In genomic region chr14:33120966-33121365, GRCh38 we compare ENCODE assay signal across 25 cellular contexts.
DNase-seq lines count a peak whose midpoint lies in the region; ATAC-seq lines count a peak whose summit lies in the region.
"Had no signal": no experiment of that assay in that cellular context is flagged by ENCODE, and none has a peak within 500 bp of the region (broad histone marks: within the 10 kb centered on the region; RNA-seq: fewer than 3 reads in every experiment).

No MANE protein-coding gene starts in this region.

- H3K4me1 Mint-ChIP-seq in stimulated activated memory B cell treated with anti-CD40 and anti-IgM and Interleukin-4, amounts not matched to agents 10 μg/mL and 1 μg/mL and 100 μg/mL, for 72 hours: no peaks in the 10 kb centered on the region
- H3K4me1 Mint-ChIP-seq: activated B cell treated with CpG ODN at 0.5 μM for 24 hours, B cell had no signal

- no peak overlapping the region for H3K4me3 ChIP-seq in SJCRH30
- H3K4me3 ChIP-seq: colonic mucosa, lower lobe of right lung, thyroid gland had no signal

- no peaks in the 10 kb centered on the region for H3K36me3 ChIP-seq in SJCRH30
- H3K36me3 ChIP-seq: colonic mucosa, lower lobe of right lung, neutrophil, thyroid gland had no signal

- in situ Hi-C loops in ACHN (cut with HindIII; ENCODE audit: low pct_ligation_motif_present, low pct_unique_long_range_greater_than_20kb, low sequenced_read_pairs): no loop called here

- H3K27ac ChIP-seq in SJCRH30: peak overlapping the region; percentile 12; the same call in 1 of the 2 replicates
- H3K27ac ChIP-seq: colonic mucosa, lower lobe of right lung, neutrophil, thyroid gland had no signal

- no peak overlapping the region for H3K27ac Mint-ChIP-seq in stimulated activated memory B cell treated with anti-CD40 and anti-IgM and Interleukin-4, amounts not matched to agents 10 μg/mL and 1 μg/mL and 100 μg/mL, for 72 hours
- H3K27ac Mint-ChIP-seq: activated B cell treated with CpG ODN at 0.5 μM for 24 hours; activated T-helper 2 cell treated with anti-CD3 and anti-CD28 coated beads, Interferon-gamma antibody, Interleukin-2, Interleukin-4, amounts not matched to agents 10 μg/mL and 5 μg/mL and 100 μg/mL, durations not matched to agents 14 hours and 24 hours and 36 hours; B cell; brain; effector memory CD8-positive, alpha-beta T cell; HFFc6 had no signal

- H3K27me3 ChIP-seq in SJCRH30: no peaks in the 10 kb centered on the region
- H3K27me3 ChIP-seq: colonic mucosa, neutrophil, thyroid gland had no signal

- H3K36me3 Mint-ChIP-seq in stimulated activated memory B cell treated with anti-CD40 and anti-IgM and Interleukin-4, amounts not matched to agents 10 μg/mL and 1 μg/mL and 100 μg/mL, for 72 hours: no peaks in the 10 kb centered on the region
- H3K36me3 Mint-ChIP-seq: brain had no signal

- DNase-seq in HS-27A (ENCODE audit: low read depth): peak; percentile 26
- DNase-seq in SJCRH30: no peak
- peak; percentile 10 for DNase-seq in fibroblast of gingiva (ENCODE audit: low read depth)
- DNase-seq in renal cortical epithelial cell (ENCODE audit: low read depth): peak; percentile 29
- no peak for DNase-seq in ACHN
- DNase-seq in NCI-H748 (lab: John Stamatoyannopoulos, UW; ENCODE audit: unreplicated experiment): no peak
- DNase-seq: activated B cell treated with CpG ODN at 0.5 μM for 24 hours; activated CD4-positive, alpha-beta T cell treated with anti-CD3 and anti-CD28 coated beads, Interleukin-2, amount 50 U/mL, for 48 hours; activated CD8-positive, alpha-beta memory T cell treated with anti-CD3 and anti-CD28 coated beads, Interleukin-2, amount 50 U/mL, for 48 hours; colonic mucosa; DMS79; effector memory CD8-positive, alpha-beta T cell; lower lobe of right lung; NCI-H1417 treated with DMSO at 0.1 percent for 48 hours; NCI-H510A; stimulated activated CD4-positive, alpha-beta T cell treated with anti-CD3 and anti-CD28 coated beads, Interleukin-2, amount 100 ng/mL, for 48 hours; stimulated activated naive CD4-positive, alpha-beta T cell treated with Interleukin-2 at 50 U/mL for 16 hours; T-helper 9 cell; thyroid gland had no signal

- no peaks in the 10 kb centered on the region for H3K9me3 Mint-ChIP-seq in stimulated activated memory B cell treated with anti-CD40 and anti-IgM and Interleukin-4, amounts not matched to agents 10 μg/mL and 1 μg/mL and 100 μg/mL, for 72 hours
- H3K9me3 Mint-ChIP-seq: activated B cell treated with CpG ODN at 0.5 μM for 24 hours; activated T-helper 2 cell treated with anti-CD3 and anti-CD28 coated beads, Interferon-gamma antibody, Interleukin-2, Interleukin-4, amounts not matched to agents 10 μg/mL and 5 μg/mL and 100 μg/mL, durations not matched to agents 14 hours and 24 hours and 36 hours; brain had no signal

- H3K4me3 Mint-ChIP-seq in stimulated activated memory B cell treated with anti-CD40 and anti-IgM and Interleukin-4, amounts not matched to agents 10 μg/mL and 1 μg/mL and 100 μg/mL, for 72 hours: no peak overlapping the region
- H3K4me3 Mint-ChIP-seq: activated B cell treated with CpG ODN at 0.5 μM for 24 hours; B cell; brain; effector memory CD8-positive, alpha-beta T cell; HFFc6 had no signal

- no peaks in the 10 kb centered on the region for H3K27me3 Mint-ChIP-seq in stimulated activated memory B cell treated with anti-CD40 and anti-IgM and Interleukin-4, amounts not matched to agents 10 μg/mL and 1 μg/mL and 100 μg/mL, for 72 hours
- H3K27me3 Mint-ChIP-seq: activated B cell treated with CpG ODN at 0.5 μM for 24 hours; B cell; brain; effector memory CD8-positive, alpha-beta T cell had no signal

- H3K4me1 ChIP-seq in SJCRH30: peaks cover 33% of the 10 kb centered on the region
- H3K4me1 ChIP-seq: colonic mucosa, lower lobe of right lung, thyroid gland had no signal

- H3K9me3 ChIP-seq in SJCRH30 (replicated peaks): no peaks in the 10 kb centered on the region
- H3K9me3 ChIP-seq: colonic mucosa, lower lobe of right lung, neutrophil, thyroid gland had no signal

- no peak for ATAC-seq in stimulated activated memory B cell treated with anti-CD40 and anti-IgM and Interleukin-4, amounts not matched to agents 10 μg/mL and 1 μg/mL and 100 μg/mL, for 72 hours
- ATAC-seq: effector memory CD8-positive, alpha-beta T cell; lower lobe of right lung had no signal

Comparison
In these comparisons a context has a peak if more than half of its experiments do, and no peak if none do; other contexts are left out.
1. DNase-seq: peak in HS-27A (single experiment), fibroblast of gingiva (single experiment) and renal cortical epithelial cell (single experiment); none in SJCRH30 (0 of 2), ACHN (single experiment) and NCI-H748 (single experiment).